Comparison of ENCODE assay signal across 10 cellular contexts in genomic region chr15:90596943-90597342, GRCh38.
DNase-seq lines count a peak whose midpoint lies in the region; ATAC-seq and TF ChIP-seq lines count a peak whose summit lies in the region.
"Had no signal": no experiment of that assay in that cellular context is flagged by ENCODE, and none has a peak within 500 bp of the region (broad histone marks: within the 10 kb centered on the region; RNA-seq: fewer than 3 reads in every experiment).

No MANE protein-coding gene starts in this region.

- peaks cover 56% of the 10 kb centered on the region for H3K4me1 Mint-ChIP-seq in activated T-helper 17 cell treated with anti-CD3 and anti-CD28 coated beads, Interleukin-2, amount 50 U/mL, for 72 hours

- no peaks in the 10 kb centered on the region for H3K27me3 Mint-ChIP-seq in activated T-helper 17 cell treated with anti-CD3 and anti-CD28 coated beads, Interleukin-2, amount 50 U/mL, for 72 hours

- TF ChIP-seq POLR2A in stomach (IDR thresholded peaks at IDR 0.05) (no peak), right lobe of liver (IDR thresholded peaks at IDR 0.05) (no peak)

- no peak for ATAC-seq in activated T-helper 17 cell treated with anti-CD3 and anti-CD28 coated beads, Interleukin-2, amount 50 U/mL, for 72 hours (replicated peaks)
- ATAC-seq in right lobe of liver = no peak

- H3K27me3 ChIP-seq in stomach = no peaks in the 10 kb centered on the region
- H3K27me3 ChIP-seq in right lobe of liver = no peaks in the 10 kb centered on the region
- H3K27me3 ChIP-seq in mammary epithelial cell (ENCODE audit: insufficient read depth, low read length) = no peaks in the 10 kb centered on the region

- no peaks in the 10 kb centered on the region for H3K9me3 Mint-ChIP-seq in activated T-helper 17 cell treated with anti-CD3 and anti-CD28 coated beads, Interleukin-2, amount 50 U/mL, for 72 hours

- H3K4me2 ChIP-seq in mammary epithelial cell (ENCODE audit: insufficient read depth, low read depth, low read length) = no peak overlapping the region

- H3K36me3 Mint-ChIP-seq in activated T-helper 17 cell treated with anti-CD3 and anti-CD28 coated beads, Interleukin-2, amount 50 U/mL, for 72 hours (ENCODE audit: low read depth) = peaks cover 37% of the 10 kb centered on the region

- H3K4me3 ChIP-seq in GM12865 (ENCODE audit: low read depth, low read length) (peak overlapping the region; percentile 63), stomach (no peak overlapping the region), right lobe of liver (no peak overlapping the region), mammary epithelial cell (replicated peaks in 1 of 3; ENCODE audit: insufficient read depth in 1 of 3, low read depth in 2 of 3, low read length in 3 of 3) (no peak overlapping the region)

- no peaks in the 10 kb centered on the region for H3K79me2 ChIP-seq in mammary epithelial cell (ENCODE audit: insufficient read depth, low read length)

- peak overlapping the region; percentile 93 for H3K27ac Mint-ChIP-seq in activated T-helper 17 cell treated with anti-CD3 and anti-CD28 coated beads, Interleukin-2, amount 50 U/mL, for 72 hours

- dilution Hi-C loops in mammary epithelial cell (cut with HindIII; ENCODE audit: low sequenced_read_pairs) = no loop called here

- H3K4me1 ChIP-seq in stomach = peaks cover 49 to 73% (median 59%) of the 10 kb centered on the region in 4 donors
- peaks cover 0 to 57% (median 26%) of the 10 kb centered on the region in 4 donors for H3K4me1 ChIP-seq in right lobe of liver
- H3K4me1 ChIP-seq in mammary epithelial cell (ENCODE audit: insufficient read depth, low read length) = no peaks in the 10 kb centered on the region

- H2AFZ ChIP-seq in mammary epithelial cell (ENCODE audit: low read depth, low read length) = no peak overlapping the region

- H3K27ac ChIP-seq in stomach = peak overlapping the region in 4 of 5 donors; percentile 68 to 86 (median 78)
- no peak overlapping the region for H3K27ac ChIP-seq in right lobe of liver
- no peak overlapping the region for H3K27ac ChIP-seq in mammary epithelial cell (ENCODE audit: insufficient read depth, low read depth, low read length)

- intact Hi-C loops in stomach (cut with DNase I; ENCODE audit: low total_unique reads) = no loop called here
- intact Hi-C loops in right lobe of liver (cut with DNase I) = no loop called here
- intact Hi-C loops in mammary epithelial cell (cut with micrococcal nuclease) = loop anchor here (5.0 kb wide), 1 partner anchor 275 kb away; no protein-coding TSS in a partner anchor

- CTCF ChIA-PET in mammary epithelial cell (lab: Charles Lee; ENCODE audit: low non-redundant PET) = no interaction called here

- no peak overlapping the region for H3K9ac ChIP-seq in mammary epithelial cell (ENCODE audit: insufficient read depth, low read length)

- in situ Hi-C loops in mammary epithelial cell (cut with MboI; ENCODE audit: low sequenced_read_pairs in 2 of 2) = no loop called here

- TF ChIP-seq CTCF in GM12865 (IDR thresholded peaks at IDR 0.05; ENCODE audit: insufficient read depth, low read depth, low read length, missing control alignments) (no peak), stomach (IDR thresholded peaks at IDR 0.05) (no peak), right lobe of liver (IDR thresholded peaks at IDR 0.05) (no peak), mammary epithelial cell (conservative IDR thresholded peaks at IDR 0.05 in 1 of 2, IDR thresholded peaks at IDR 0.05 in 1 of 2; ENCODE audit: extremely low read depth in 1 of 2, insufficient read depth in 1 of 2, low read depth in 1 of 2, low read length in 2 of 2) (no peak)

- BruUV-seq in mammary epithelial cell (replicated peaks; lab: Mats Ljungman, UMichigan) = no TSS peak

- no peaks in the 10 kb centered on the region for H3K9me3 ChIP-seq in stomach
- H3K9me3 ChIP-seq in right lobe of liver = no peaks in the 10 kb centered on the region
- no peaks in the 10 kb centered on the region for H3K9me3 ChIP-seq in mammary epithelial cell (replicated peaks; ENCODE audit: insufficient read depth, low read length)

- WGBS in stomach, 5 donors = 72 to 87% (median 81%) methylated on average over 4 to 6 of the region's 6 CpGs
- WGBS in right lobe of liver (ENCODE audit: insufficient coverage, low coverage, low lambda C conversion rate, missing lambda C conversion rate) = 93% methylated on average over 3 of the region's 6 CpGs
- 93% methylated on average over 5 of the region's 6 CpGs for WGBS in mammary epithelial cell (ENCODE audit: low coverage, missing lambda C conversion rate)

- H4K20me1 ChIP-seq in mammary epithelial cell (ENCODE audit: insufficient read depth, low read length) = no peaks in the 10 kb centered on the region

- peak overlapping the region; percentile 84 for H3K4me3 Mint-ChIP-seq in activated T-helper 17 cell treated with anti-CD3 and anti-CD28 coated beads, Interleukin-2, amount 50 U/mL, for 72 hours

- H3K36me3 ChIP-seq in stomach = peaks cover 0 to 17% (median 7%) of the 10 kb centered on the region in 4 donors
- H3K36me3 ChIP-seq in right lobe of liver = no peaks in the 10 kb centered on the region
- no peaks in the 10 kb centered on the region for H3K36me3 ChIP-seq in mammary epithelial cell (ENCODE audit: insufficient read depth, low read length)

- no peak for TF ChIP-seq EP300 in stomach (IDR thresholded peaks at IDR 0.05)

- peak; percentile 17 for DNase-seq in GM12865 (ENCODE audit: low read depth)
- peak in 36 of 51 donors; percentile 12 to 79 (median 52) for DNase-seq in hypothalamus (lab: John Stamatoyannopoulos, UW)
- no peak for DNase-seq in stomach
- no peak for DNase-seq in right lobe of liver
- DNase-seq in SIG-M5 (lab: John Stamatoyannopoulos, UW) = no peak
- no peak for DNase-seq in mammary epithelial cell
- DNase-seq: amniotic stem cell, kidney glomerular epithelial cell, retina had no signal

Comparison
In these comparisons a context has a peak if more than half of its experiments do, and no peak if none do; other contexts are left out.
1. DNase-seq: peak in GM12865 (single experiment) and hypothalamus (36 of 51); none in stomach (single experiment), right lobe of liver (0 of 3), SIG-M5 (single experiment) and mammary epithelial cell (single experiment).
2. H3K27ac ChIP-seq: peak in stomach (4 of 5); none in right lobe of liver (0 of 3) and mammary epithelial cell (single experiment).